ENCODE assay signal across 10 cellular contexts in the genomic region with DNA sequence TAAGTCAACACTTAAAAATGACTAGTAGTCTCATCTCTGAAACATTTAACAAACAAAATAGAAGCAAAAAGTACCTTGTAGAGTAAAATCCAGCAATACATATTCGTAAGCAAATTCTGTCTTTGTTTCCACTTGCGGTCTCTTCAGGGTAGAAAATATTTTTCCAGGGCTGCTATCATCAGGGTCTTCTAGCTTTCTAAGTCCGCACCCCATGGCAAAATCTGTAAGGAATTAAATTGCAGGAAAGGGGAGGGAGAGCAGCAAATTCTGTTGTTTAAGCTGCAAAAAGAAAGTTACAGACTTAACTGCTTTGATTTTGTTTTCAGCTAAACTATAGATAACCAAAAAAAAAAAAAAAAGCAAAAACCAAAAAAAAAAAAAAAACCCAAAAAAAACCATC. TPM values are rescaled to one million over a fixed set of nuclear protein-coding genes. Genes with fewer than 3 reads are reported as not detected.
DNase-seq lines count a peak whose midpoint lies in the region; ATAC-seq and TF ChIP-seq lines count a peak whose summit lies in the region.
"Had no signal": no experiment of that assay in that cellular context is flagged by ENCODE, and none has a peak within 500 bp of the region (broad histone marks: within the 10 kb centered on the region; RNA-seq: fewer than 3 reads in every experiment).

A gene with protein sequence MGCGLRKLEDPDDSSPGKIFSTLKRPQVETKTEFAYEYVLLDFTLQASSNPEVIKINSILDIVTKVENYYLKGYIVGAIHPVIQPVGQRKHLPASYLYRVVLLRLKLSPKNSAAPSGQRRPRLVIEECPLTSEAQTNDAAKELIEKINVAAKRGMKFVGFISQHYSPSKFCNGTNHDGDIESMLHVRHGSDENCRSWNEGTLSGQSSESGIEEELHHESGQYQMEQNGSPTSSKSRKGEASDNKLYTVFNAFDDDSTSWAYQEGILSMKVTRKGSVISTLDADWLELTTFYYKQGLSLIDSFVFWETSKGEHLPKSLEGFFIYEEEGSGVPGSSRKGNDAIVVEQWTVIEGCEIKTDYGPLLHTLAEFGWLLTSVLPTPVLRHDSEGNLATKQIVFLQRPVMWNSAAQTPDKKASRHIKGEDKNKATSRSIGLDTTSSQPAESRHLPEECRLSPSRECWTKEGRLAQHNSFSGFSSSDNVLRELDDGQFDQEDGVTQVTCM (minus strand): TSS at position 342 of the 400 bp plus-strand sequence. CDS start 129 bp downstream, at position 213.

- TF ChIP-seq RAD21 in IMR-90 (IDR thresholded peaks at IDR 0.05; ENCODE audit: low read length), result no peak

- TSS peak; percentile 51 for BruUV-seq in IMR-90 (replicated peaks; lab: Mats Ljungman, UMichigan)

- H4K91ac ChIP-seq in IMR-90 (ENCODE audit: insufficient read depth, low read depth, low read length), result peak within 1 kb of the TSS; percentile 26

- CTCF ChIA-PET in IMR-90 (lab: Yijun Ruan, JAX), result interaction anchor here (0.6 kb wide), 1 partner anchor 103 kb away, joined by 3 read pairs; no protein-coding TSS in a partner anchor

- intact Hi-C loops in IMR-90 (cut with micrococcal nuclease) (loop anchor here (2.0 kb wide), 1 partner anchor 26 kb away; no protein-coding TSS in a partner anchor), stomach (cut with DNase I; ENCODE audit: low total_unique reads) (no loop called here)

- no peak for TF ChIP-seq POLR2A in IMR-90 (IDR thresholded peaks at IDR 0.05; ENCODE audit: low read depth, low read length)
- no peak for TF ChIP-seq POLR2A in stomach (IDR thresholded peaks at IDR 0.05)

- peak within 1 kb of the TSS; percentile 99 for H3K4me2 ChIP-seq in IMR-90 (ENCODE audit: low read depth, low read length)

- H2AK5ac ChIP-seq in IMR-90 (ENCODE audit: low read depth, low read length), result no peak within 1 kb of the TSS

- no peaks in the 10 kb centered on the region for H3K36me3 ChIP-seq in IMR-90 (ENCODE audit: control insufficient read depth, insufficient read depth, low read length)
- no peaks in the 10 kb centered on the region for H3K36me3 ChIP-seq in duodenal mucosa (ENCODE audit: control insufficient read depth in 1 of 2, insufficient read depth in 2 of 2, low read length in 2 of 2)
- H3K36me3 ChIP-seq in stomach, result no peaks in the 10 kb centered on the region

- peak within 1 kb of the TSS; percentile 53 for H3K4me3 ChIP-seq in IMR-90 (ENCODE audit: insufficient read depth, low read depth, low read length)
- H3K4me3 ChIP-seq in duodenal mucosa (ENCODE audit: low read depth in 1 of 2, low read length in 2 of 2), result peak within 1 kb of the TSS; percentile 29 to 43
- peak within 1 kb of the TSS; percentile 11 to 28 (median 26) for H3K4me3 ChIP-seq in stomach

- H4K5ac ChIP-seq in IMR-90 (ENCODE audit: low read depth, low read length), result peak within 1 kb of the TSS; percentile 96

- H3K9me1 ChIP-seq in IMR-90 (ENCODE audit: insufficient read depth, low read length), result peaks cover 7% of the 10 kb centered on the region; the same call in 1 of the 2 replicates

- no peak for TF ChIP-seq EP300 in stomach (IDR thresholded peaks at IDR 0.05)

- no peak for TF ChIP-seq CTCF in IMR-90 (conservative IDR thresholded peaks at IDR 0.05; ENCODE audit: low read depth, low read length)
- TF ChIP-seq CTCF in stomach (IDR thresholded peaks at IDR 0.05), result no peak

- H3K27ac ChIP-seq in IMR-90 (ENCODE audit: insufficient read depth, low read length), result peak within 1 kb of the TSS; percentile 100
- H3K27ac ChIP-seq in duodenal mucosa (ENCODE audit: low read depth, low read length), result no peak within 1 kb of the TSS
- H3K27ac ChIP-seq in stomach, result peak within 1 kb of the TSS in 4 of 5 donors; percentile 13 to 66 (median 52)

- DNase-seq in IMR-90 (peak; percentile 16), medulla oblongata (ENCODE audit: extremely low spot score) (peak; percentile 54), stomach (no peak), NCI-H510A (lab: John Stamatoyannopoulos, UW) (no peak), T-helper 1 cell (no peak), ureter (ENCODE audit: low spot score) (no peak)
- DNase-seq in effector CD4-positive, alpha-beta T cell, result no peak
- DNase-seq: DND-41, NCI-H146 had no signal

- peak within 1 kb of the TSS; percentile 51; the same call in 1 of the 2 replicates for H2BK20ac ChIP-seq in IMR-90 (ENCODE audit: low read depth, low read length)

- peak within 1 kb of the TSS; percentile 72 for H3K4ac ChIP-seq in IMR-90 (ENCODE audit: low read depth, low read length)

- peaks cover 0 to 10% of the 10 kb centered on the region in 2 experiments; a peak in 1 of 4 replicates for H3K79me1 ChIP-seq in IMR-90 (ENCODE audit: low read depth in 1 of 2, low read length in 2 of 2)

- H3K56ac ChIP-seq in IMR-90 (ENCODE audit: extremely low read depth, insufficient read depth, low read length), result peak within 1 kb of the TSS; percentile 97

- peak; percentile 16 for ATAC-seq in IMR-90 (ENCODE audit: low read depth)

- peak within 1 kb of the TSS; percentile 69 for H2BK120ac ChIP-seq in IMR-90 (ENCODE audit: low read depth, low read length)

- peak within 1 kb of the TSS; percentile 25; the same call in 2 of the 3 replicates for H2BK15ac ChIP-seq in IMR-90 (ENCODE audit: low read depth, low read length)

- POLR2A ChIA-PET in IMR-90 (lab: Charles Lee; ENCODE audit: unreplicated experiment), result interaction anchor here (0.7 to 0.8 kb wide), 2 partner anchors 26 to 799 kb away, joined by 3 to 21 read pairs; no protein-coding TSS in a partner anchor

- H4K8ac ChIP-seq in IMR-90 (ENCODE audit: low read depth in 2 of 2, low read length in 2 of 2), result peak within 1 kb of the TSS; percentile 68 to 70; a peak in 2 of 4 replicates

- H3K14ac ChIP-seq in IMR-90 (replicated peaks; ENCODE audit: low read depth, low read length), result peak within 1 kb of the TSS; percentile 30

- H3K23ac ChIP-seq in IMR-90 (ENCODE audit: low read depth, low read length), result peak within 1 kb of the TSS; percentile 50; the same call in 1 of the 2 replicates

- H2BK5ac ChIP-seq in IMR-90 (ENCODE audit: low read depth, low read length, poor library complexity, severe bottlenecking), result peak within 1 kb of the TSS; percentile 71

- peak within 1 kb of the TSS; percentile 79 for H2AFZ ChIP-seq in IMR-90 (replicated peaks; ENCODE audit: low read length, poor library complexity)

- H3K9ac ChIP-seq in IMR-90 (ENCODE audit: low read depth, low read length) (peak within 1 kb of the TSS; percentile 86), duodenal mucosa (ENCODE audit: low read depth in 1 of 2, low read length in 2 of 2) (no peak within 1 kb of the TSS)

- H2AK9ac ChIP-seq in IMR-90 (replicated peaks; ENCODE audit: low read depth, low read length, poor library complexity), result no peak within 1 kb of the TSS

- H3K18ac ChIP-seq in IMR-90 (ENCODE audit: low read depth, low read length), result peak within 1 kb of the TSS; percentile 87

- WGBS in IMR-90 (ENCODE audit: extremely low coverage in 2 of 2, insufficient read length in 1 of 2), 2 experiments, result no CpG with 5 or more reads among the region's 3 CpGs
- 53 to 85% (median 70%) methylated on average over 3 of the region's 3 CpGs for WGBS in stomach, 5 donors

- dilution Hi-C loops in IMR-90 (cut with HindIII; ENCODE audit: low sequenced_read_pairs, unreplicated experiment), result no loop called here

- H3K27me3 ChIP-seq in IMR-90 (ENCODE audit: control insufficient read depth, insufficient read depth, low read length), result no peaks in the 10 kb centered on the region
- H3K27me3 ChIP-seq in duodenal mucosa (ENCODE audit: control insufficient read depth in 1 of 2, insufficient read depth in 2 of 2, low read length in 2 of 2), result no peaks in the 10 kb centered on the region
- no peaks in the 10 kb centered on the region for H3K27me3 ChIP-seq in stomach

- no peaks in the 10 kb centered on the region for H4K20me1 ChIP-seq in IMR-90 (ENCODE audit: insufficient read depth, low read length)

- peaks cover 2% of the 10 kb centered on the region; the same call in 1 of the 2 replicates for H3K4me1 ChIP-seq in IMR-90 (ENCODE audit: control insufficient read depth, insufficient read depth, low read length)
- H3K4me1 ChIP-seq in duodenal mucosa (ENCODE audit: control insufficient read depth in 1 of 2, insufficient read depth in 2 of 2, low read length in 2 of 2), result no peaks in the 10 kb centered on the region
- H3K4me1 ChIP-seq in stomach, result peaks cover 0 to 14% (median 2%) of the 10 kb centered on the region in 4 donors

- no peaks in the 10 kb centered on the region for H3K9me3 ChIP-seq in IMR-90 (ENCODE audit: control insufficient read depth, insufficient read depth, low read length)
- no peaks in the 10 kb centered on the region for H3K9me3 ChIP-seq in duodenal mucosa (ENCODE audit: control insufficient read depth in 1 of 2, low read length in 2 of 2)
- no peaks in the 10 kb centered on the region for H3K9me3 ChIP-seq in stomach

- in situ Hi-C loops in IMR-90 (cut with MboI; ENCODE audit: low sequenced_read_pairs), result no loop called here

TF ChIP-seq in IMR-90, 13 proteins besides CTCF, POLR2A, EP300 and RAD21 (continues in another document):
- TF ChIP-seq CHD1 (IDR thresholded peaks at IDR 0.05; ENCODE audit: low read depth, low read length), result no peak
- TF ChIP-seq RCOR1 (IDR thresholded peaks at IDR 0.05; ENCODE audit: insufficient replicate concordance, low read length), result no peak
- TF ChIP-seq MAFK (IDR thresholded peaks at IDR 0.05; ENCODE audit: low read depth, low read length), result no peak
- TF ChIP-seq RFX5 (IDR thresholded peaks at IDR 0.05; ENCODE audit: low read depth, low read length), result no peak
- TF ChIP-seq FOS (IDR thresholded peaks at IDR 0.05; ENCODE audit: low read depth, low read length), result no peak
- no peak for TF ChIP-seq SMC3 (IDR thresholded peaks at IDR 0.05; ENCODE audit: low read depth, low read length)
- no peak for TF ChIP-seq MXI1 (IDR thresholded peaks at IDR 0.05; ENCODE audit: borderline replicate concordance, low read depth, low read length)
- TF ChIP-seq, protein P1, sequence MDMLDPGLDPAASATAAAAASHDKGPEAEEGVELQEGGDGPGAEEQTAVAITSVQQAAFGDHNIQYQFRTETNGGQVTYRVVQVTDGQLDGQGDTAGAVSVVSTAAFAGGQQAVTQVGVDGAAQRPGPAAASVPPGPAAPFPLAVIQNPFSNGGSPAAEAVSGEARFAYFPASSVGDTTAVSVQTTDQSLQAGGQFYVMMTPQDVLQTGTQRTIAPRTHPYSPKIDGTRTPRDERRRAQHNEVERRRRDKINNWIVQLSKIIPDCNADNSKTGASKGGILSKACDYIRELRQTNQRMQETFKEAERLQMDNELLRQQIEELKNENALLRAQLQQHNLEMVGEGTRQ (IDR thresholded peaks at IDR 0.05; ENCODE audit: low read depth, low read length), result no peak
- TF ChIP-seq BHLHE40 (IDR thresholded peaks at IDR 0.05; ENCODE audit: low read depth, low read length), result no peak

RNA-seq across cellular contexts. Expression of the gene that starts here (rescaled TPM):
- total RNA-seq in IMR-90 (2012; rRNA removed) (2.3 and 2.5 TPM in 2 replicates), stomach (10 to 100 TPM in 2 of 5 donors, 1 to 10 TPM in 1, under 1 TPM in 2; 0.45 to 13.3 (median 1.6) TPM), ureter (7.0 TPM)
- polyA plus RNA-seq in IMR-90 (2012; rRNA removed) (0.44 and 0.73 TPM in 2 replicates), stomach (1 to 10 TPM in 2 of 3 donors, under 1 TPM in 1; 0.65 to 5.0 (median 2.7) TPM)
- polyA plus RNA-seq in IMR-90 (2012; cell fraction: cytosol; rRNA removed), result 0.19 and 0.31 TPM in 2 replicates
- polyA plus RNA-seq in IMR-90 (2012; cell fraction: nucleus; rRNA removed; ENCODE audit: low replicate concordance), result 0.26 and 1.2 TPM in 2 replicates

Comparison
In these comparisons a context has a peak if more than half of its experiments do, and no peak if none do; other contexts are left out.
1. DNase-seq: peak in IMR-90 (single experiment) and medulla oblongata (single experiment); none in stomach (single experiment), NCI-H510A (single experiment), T-helper 1 cell (0 of 5), effector CD4-positive, alpha-beta T cell (single experiment) and ureter (single experiment).
2. Peak in every context shown above with its lines, with median percentiles within 50 percentile points of each other: H3K4me3 ChIP-seq.